8 cellular contexts compared by ENCODE assay signal in the genomic region with DNA sequence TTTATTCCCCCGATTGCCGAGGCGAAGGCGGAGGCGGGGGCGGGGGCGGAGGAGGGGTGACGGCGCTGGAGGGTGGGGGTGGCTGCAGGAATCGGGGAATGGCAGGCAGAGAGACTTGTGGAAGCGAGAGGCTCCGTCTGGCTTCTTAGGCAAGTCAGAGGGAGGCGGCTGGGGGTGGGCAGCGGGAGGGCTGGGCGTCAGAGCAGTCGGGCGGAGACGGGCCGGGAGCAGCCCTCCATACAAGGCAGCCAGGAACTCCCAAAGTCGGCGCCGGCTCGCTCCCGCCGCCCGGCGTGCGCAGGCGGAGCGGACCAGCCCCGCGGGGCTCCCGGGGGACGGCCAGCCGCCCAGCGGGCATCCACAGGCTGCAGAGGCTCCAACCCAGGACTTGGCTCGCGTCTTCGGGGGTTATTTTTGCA. TPM values are rescaled to one million over a fixed set of nuclear protein-coding genes. Genes with fewer than 3 reads are reported as not detected.
DNase-seq lines count a peak whose midpoint lies in the region; ATAC-seq and TF ChIP-seq lines count a peak whose summit lies in the region.

No MANE protein-coding gene starts in this region.

- peak overlapping the region; percentile 55 for H3K9ac ChIP-seq in trophoblast cell (ENCODE audit: low read length)

- POLR2A ChIA-PET in AG04449 (lab: Yijun Ruan, JAX): no interaction called here

- no peak overlapping the region for H3K4ac ChIP-seq in trophoblast cell (ENCODE audit: low read depth, low read length)

- peak overlapping the region; percentile 100 for H3K4me2 ChIP-seq in trophoblast cell (ENCODE audit: low read length)

- TF ChIP-seq CTCF in AG04449 (IDR thresholded peaks at IDR 0.05; ENCODE audit: insufficient read depth, low read length, missing control alignments) (peak; percentile 23), right atrium auricular region (IDR thresholded peaks at IDR 0.05) (peak; percentile 25 to 68)

- peaks cover 6% of the 10 kb centered on the region for H3K79me1 ChIP-seq in trophoblast cell (ENCODE audit: low read length)

- H3K9me3 ChIP-seq in right atrium auricular region: no peaks in the 10 kb centered on the region
- H3K9me3 ChIP-seq in trophoblast cell (ENCODE audit: insufficient read depth, low read depth, low read length): no peaks in the 10 kb centered on the region

- no peak overlapping the region for H2BK12ac ChIP-seq in trophoblast cell (ENCODE audit: low read length)

- H3K18ac ChIP-seq in trophoblast cell (ENCODE audit: low read length): no peak overlapping the region

- no peak overlapping the region for H3K23ac ChIP-seq in trophoblast cell (ENCODE audit: low read length)

- H4K12ac ChIP-seq in trophoblast cell (ENCODE audit: low read depth, low read length): no peak overlapping the region

- no peak overlapping the region for H4K8ac ChIP-seq in trophoblast cell (ENCODE audit: low read depth, low read length)

- H3K36me3 ChIP-seq in right atrium auricular region (no peaks in the 10 kb centered on the region), trophoblast cell (ENCODE audit: control insufficient read depth in 1 of 2, insufficient read depth in 2 of 2, low read length in 2 of 2) (no peaks in the 10 kb centered on the region)

- H3K14ac ChIP-seq in trophoblast cell (ENCODE audit: low read length): no peak overlapping the region

- peak overlapping the region; percentile 85 for H2AFZ ChIP-seq in trophoblast cell (ENCODE audit: insufficient read depth, low read length, poor library complexity)

- H3K79me2 ChIP-seq in trophoblast cell (ENCODE audit: control insufficient read depth, insufficient read depth, low read length, poor library complexity): peaks cover 5% of the 10 kb centered on the region

- no peak overlapping the region for H2BK5ac ChIP-seq in trophoblast cell (ENCODE audit: low read depth, low read length, poor library complexity)

- no peak overlapping the region for H2AK5ac ChIP-seq in trophoblast cell (ENCODE audit: low read length)

- WGBS in trophoblast cell (ENCODE audit: extremely low coverage, insufficient coverage, insufficient read length): no CpG with 5 or more reads among the region's 39 CpGs

- H3K27me3 ChIP-seq in right atrium auricular region (no peaks in the 10 kb centered on the region), trophoblast cell (ENCODE audit: insufficient read depth, low read length) (no peaks in the 10 kb centered on the region)

- CTCF ChIA-PET in AG04449 (lab: Yijun Ruan, JAX): no interaction called here

- no peaks in the 10 kb centered on the region for H3K4me1 ChIP-seq in right atrium auricular region
- peaks cover 0 to 4% of the 10 kb centered on the region in 2 experiments for H3K4me1 ChIP-seq in trophoblast cell (ENCODE audit: control insufficient read depth in 1 of 2, insufficient read depth in 2 of 2, low read length in 2 of 2)

- peak overlapping the region; percentile 96 for H4K91ac ChIP-seq in trophoblast cell (ENCODE audit: low read depth, low read length)

- DNase-seq in AG04449 (ENCODE audit: low read depth, low spot score) (peak; percentile 47), NCI-H2196 treated with DMSO at 0.1 percent for 48 hours (lab: John Stamatoyannopoulos, UW; ENCODE audit: unreplicated experiment) (peak; percentile 76), amygdala (lab: John Stamatoyannopoulos, UW) (peak in 55 of 56 donors; percentile 36 to 88 (median 78)), right atrium auricular region (ENCODE audit: low spot score) (peak; percentile 84), trophoblast cell (peak in 1 of 2 donors; percentile 9)

- no peak overlapping the region for H2BK120ac ChIP-seq in trophoblast cell (ENCODE audit: insufficient read depth, low read length, poor library complexity)

- TF ChIP-seq POLR2A in GM18505 (IDR thresholded peaks at IDR 0.05; ENCODE audit: borderline replicate concordance, extremely low read depth, insufficient read depth, insufficient read length): no peak

- H3K27ac ChIP-seq in right atrium auricular region (peak overlapping the region; percentile 88 to 92), trophoblast cell (ENCODE audit: low read depth, low read length) (peak overlapping the region; percentile 69)

- peak overlapping the region; percentile 80 for H3K4me3 ChIP-seq in AG04449 (ENCODE audit: low read depth, low read length)
- H3K4me3 ChIP-seq in right atrium auricular region: peak overlapping the region; percentile 69 to 79
- peak overlapping the region; percentile 86 for H3K4me3 ChIP-seq in trophoblast cell (ENCODE audit: low read depth, low read length)

- ATAC-seq in GM19463 (IDR thresholded peaks at IDR 0.05; ENCODE audit: unreplicated experiment): peak; percentile 31
- ATAC-seq in GM18867 (IDR thresholded peaks at IDR 0.05; ENCODE audit: unreplicated experiment): no peak
- no peak for ATAC-seq in GM18505 (IDR thresholded peaks at IDR 0.05; ENCODE audit: unreplicated experiment)

RNA-seq across cellular contexts. Expression of gene CACNA2D1, which starts 0.2 kb away (rescaled TPM):
- total RNA-seq in right atrium auricular region: 10 to 100 TPM; 31.5 to 54.5 TPM
- 4.3 and 5.2 TPM in 2 replicates for polyA plus RNA-seq in trophoblast cell (2013)
